ENCODE assay signal across 1 cellular context in the genomic region with DNA sequence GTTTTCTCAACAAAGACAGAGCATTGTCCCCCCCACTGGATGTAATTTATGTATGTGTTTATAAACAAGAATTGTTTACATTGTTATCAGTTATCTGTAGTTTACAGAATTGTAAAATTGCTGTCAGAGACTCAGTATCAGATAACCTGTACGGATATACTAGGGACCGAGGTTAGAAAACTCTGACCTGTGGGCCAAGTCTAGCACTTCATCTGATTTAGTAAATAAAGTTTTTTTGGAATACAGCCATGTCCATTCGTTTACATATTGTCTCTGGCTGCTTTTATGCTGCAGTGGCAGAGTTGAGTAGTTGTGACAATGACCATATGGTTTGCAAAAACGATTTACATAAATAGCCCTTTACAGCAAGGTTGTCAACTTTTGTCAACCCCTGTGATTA.
TF ChIP-seq lines count a peak whose summit lies in the region.

No MANE protein-coding gene starts in this region.

TF ChIP-seq in HepG2, 621 proteins besides CTCF, POLR2A, EP300 and RAD21:
- TF ChIP-seq NR2F6 (IDR thresholded peaks at IDR 0.05): peak; percentile 66; the same call in 1 of the 2 replicates
- TF ChIP-seq NR2F6 (CRISPR knock-in tag; IDR thresholded peaks at IDR 0.05): peak; percentile 13; the same call in 1 of the 2 replicates
- no peak for TF ChIP-seq PBX2 (CRISPR knock-in tag; IDR thresholded peaks at IDR 0.05)
- TF ChIP-seq, protein P1, sequence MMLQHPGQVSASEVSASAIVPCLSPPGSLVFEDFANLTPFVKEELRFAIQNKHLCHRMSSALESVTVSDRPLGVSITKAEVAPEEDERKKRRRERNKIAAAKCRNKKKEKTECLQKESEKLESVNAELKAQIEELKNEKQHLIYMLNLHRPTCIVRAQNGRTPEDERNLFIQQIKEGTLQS (CRISPR knock-in tag; IDR thresholded peaks at IDR 0.05): no peak
- TF ChIP-seq ZNF670 (CRISPR knock-in tag; IDR thresholded peaks at IDR 0.05; ENCODE audit: borderline replicate concordance): no peak
- peak; percentile 24; the same call in 1 of the 2 replicates for TF ChIP-seq HMG20A (CRISPR knock-in tag; IDR thresholded peaks at IDR 0.05; ENCODE audit: borderline replicate concordance)
- no peak for TF ChIP-seq ETS1 (CRISPR knock-in tag; IDR thresholded peaks at IDR 0.05)
- TF ChIP-seq NFIC (IDR thresholded peaks at IDR 0.05; ENCODE audit: low read length): 0 out of 2 replicates have a peak, but pooled peaks have one; percentile 33
- TF ChIP-seq, protein P2, sequence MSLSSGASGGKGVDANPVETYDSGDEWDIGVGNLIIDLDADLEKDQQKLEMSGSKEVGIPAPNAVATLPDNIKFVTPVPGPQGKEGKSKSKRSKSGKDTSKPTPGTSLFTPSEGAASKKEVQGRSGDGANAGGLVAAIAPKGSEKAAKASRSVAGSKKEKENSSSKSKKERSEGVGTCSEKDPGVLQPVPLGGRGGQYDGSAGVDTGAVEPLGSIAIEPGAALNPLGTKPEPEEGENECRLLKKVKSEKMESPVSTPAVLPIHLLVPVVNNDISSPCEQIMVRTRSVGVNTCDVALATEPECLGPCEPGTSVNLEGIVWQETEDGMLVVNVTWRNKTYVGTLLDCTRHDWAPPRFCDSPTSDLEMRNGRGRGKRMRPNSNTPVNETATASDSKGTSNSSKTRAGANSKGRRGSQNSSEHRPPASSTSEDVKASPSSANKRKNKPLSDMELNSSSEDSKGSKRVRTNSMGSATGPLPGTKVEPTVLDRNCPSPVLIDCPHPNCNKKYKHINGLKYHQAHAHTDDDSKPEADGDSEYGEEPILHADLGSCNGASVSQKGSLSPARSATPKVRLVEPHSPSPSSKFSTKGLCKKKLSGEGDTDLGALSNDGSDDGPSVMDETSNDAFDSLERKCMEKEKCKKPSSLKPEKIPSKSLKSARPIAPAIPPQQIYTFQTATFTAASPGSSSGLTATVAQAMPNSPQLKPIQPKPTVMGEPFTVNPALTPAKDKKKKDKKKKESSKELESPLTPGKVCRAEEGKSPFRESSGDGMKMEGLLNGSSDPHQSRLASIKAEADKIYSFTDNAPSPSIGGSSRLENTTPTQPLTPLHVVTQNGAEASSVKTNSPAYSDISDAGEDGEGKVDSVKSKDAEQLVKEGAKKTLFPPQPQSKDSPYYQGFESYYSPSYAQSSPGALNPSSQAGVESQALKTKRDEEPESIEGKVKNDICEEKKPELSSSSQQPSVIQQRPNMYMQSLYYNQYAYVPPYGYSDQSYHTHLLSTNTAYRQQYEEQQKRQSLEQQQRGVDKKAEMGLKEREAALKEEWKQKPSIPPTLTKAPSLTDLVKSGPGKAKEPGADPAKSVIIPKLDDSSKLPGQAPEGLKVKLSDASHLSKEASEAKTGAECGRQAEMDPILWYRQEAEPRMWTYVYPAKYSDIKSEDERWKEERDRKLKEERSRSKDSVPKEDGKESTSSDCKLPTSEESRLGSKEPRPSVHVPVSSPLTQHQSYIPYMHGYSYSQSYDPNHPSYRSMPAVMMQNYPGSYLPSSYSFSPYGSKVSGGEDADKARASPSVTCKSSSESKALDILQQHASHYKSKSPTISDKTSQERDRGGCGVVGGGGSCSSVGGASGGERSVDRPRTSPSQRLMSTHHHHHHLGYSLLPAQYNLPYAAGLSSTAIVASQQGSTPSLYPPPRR (CRISPR knock-in tag; IDR thresholded peaks at IDR 0.05; ENCODE audit: borderline replicate concordance): peak; percentile 59; the same call in 1 of the 2 replicates
- TF ChIP-seq FOXO4 (CRISPR knock-in tag; conservative IDR thresholded peaks at IDR 0.05): no peak
- no peak for TF ChIP-seq FOXP1 (IDR thresholded peaks at IDR 0.05)
- TF ChIP-seq FOXP1 (CRISPR knock-in tag; IDR thresholded peaks at IDR 0.05): peak; percentile 63
- peak; percentile 86 for TF ChIP-seq NR2F2 (IDR thresholded peaks at IDR 0.05; ENCODE audit: borderline replicate concordance, low read depth)
- TF ChIP-seq ARHGAP35 (CRISPR knock-in tag; IDR thresholded peaks at IDR 0.05; ENCODE audit: borderline replicate concordance): no peak
- no peak for TF ChIP-seq GTF3A (CRISPR knock-in tag; conservative IDR thresholded peaks at IDR 0.05)
- TF ChIP-seq SMARCE1 (IDR thresholded peaks at IDR 0.05; ENCODE audit: borderline replicate concordance): no peak
- peak; percentile 36; the same call in 1 of the 2 replicates for TF ChIP-seq HOMEZ (CRISPR knock-in tag; IDR thresholded peaks at IDR 0.05; ENCODE audit: low read depth)
- TF ChIP-seq SOX13 (IDR thresholded peaks at IDR 0.05): no peak
- TF ChIP-seq SOX13 (CRISPR knock-in tag; conservative IDR thresholded peaks at IDR 0.05 in 1 of 2, IDR thresholded peaks at IDR 0.05 in 1 of 2): peak in 1 of 2 experiments; percentile 9; a peak in 1 of 4 replicates
- TF ChIP-seq SOX6 (IDR thresholded peaks at IDR 0.05): no peak
- 0 out of 2 replicates have a peak, but pooled peaks have one; percentile 19 for TF ChIP-seq SOX6 (CRISPR knock-in tag; IDR thresholded peaks at IDR 0.05)
TF ChIP-seq in HepG2: peak in this region for 9.
